18 cellular contexts compared by ENCODE assay signal in the genomic region with DNA sequence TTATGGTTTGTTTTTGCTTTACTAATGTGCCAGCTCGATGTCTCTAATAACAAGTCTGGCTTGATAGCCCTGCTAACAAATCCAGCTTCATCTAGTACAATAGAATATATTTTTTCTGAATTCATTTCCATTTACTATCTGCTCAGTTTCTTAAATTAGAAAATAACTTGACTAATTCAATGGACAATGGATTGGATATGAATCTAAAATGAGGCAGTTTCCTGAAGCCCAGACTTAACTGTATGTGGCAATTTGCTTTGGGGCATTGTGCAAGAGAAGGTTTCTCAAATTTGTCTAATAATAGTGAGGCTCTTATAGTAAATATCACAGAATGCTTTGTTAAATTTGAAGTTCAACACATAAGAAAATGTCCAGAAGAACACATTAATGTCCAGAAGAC.
"Had no signal": no experiment of that assay in that cellular context is flagged by ENCODE, and none has a peak within 500 bp of the region (broad histone marks: within the 10 kb centered on the region; RNA-seq: fewer than 3 reads in every experiment).

No MANE protein-coding gene starts in this region.

- H3K9me3 Mint-ChIP-seq: activated CD4-positive, alpha-beta memory T cell treated with anti-CD3 and anti-CD28 coated beads for 36 hours; activated naive CD8-positive, alpha-beta T cell treated with anti-CD3 and anti-CD28 coated beads, Interleukin-2, amount 10 ng/mL, durations not matched to agents 7 days and 5 days; nephron had no signal

- DNase-seq: activated CD4-positive, alpha-beta memory T cell treated with anti-CD3 and anti-CD28 coated beads for 36 hours; activated gamma-delta T cell treated with Interleukin-2 at 50 U/mL for 16 hours; activated naive CD8-positive, alpha-beta T cell treated with anti-CD3 and anti-CD28 coated beads, Interleukin-2, amount 10 ng/mL, durations not matched to agents 7 days and 5 days; activated T-cell treated with anti-CD3 and anti-CD28 coated beads, Interleukin-2, amount 50 U/mL, for 72 hours; colonic mucosa; effector CD4-positive, alpha-beta T cell; left lung; mesenchymal stem cell; occipital lobe; stimulated activated CD4-positive, alpha-beta T cell treated with anti-CD3 and anti-CD28 coated beads, Interleukin-2, amount 100 ng/mL, for 48 hours; stimulated activated naive CD4-positive, alpha-beta T cell treated with Interleukin-2 at 50 U/mL for 16 hours; T-helper 9 cell; upper lobe of right lung had no signal

- H3K27ac Mint-ChIP-seq: activated CD4-positive, alpha-beta memory T cell treated with anti-CD3 and anti-CD28 coated beads for 36 hours; activated naive CD8-positive, alpha-beta T cell treated with anti-CD3 and anti-CD28 coated beads, Interleukin-2, amount 10 ng/mL, durations not matched to agents 7 days and 5 days; activated T-cell treated with anti-CD3 and anti-CD28 coated beads, Interleukin-2, amount 50 U/mL, for 72 hours had no signal

- H3K36me3 Mint-ChIP-seq: activated CD4-positive, alpha-beta memory T cell treated with anti-CD3 and anti-CD28 coated beads for 36 hours; activated naive CD8-positive, alpha-beta T cell treated with anti-CD3 and anti-CD28 coated beads, Interleukin-2, amount 10 ng/mL, durations not matched to agents 7 days and 5 days had no signal

- H3K4me3 Mint-ChIP-seq: activated CD4-positive, alpha-beta memory T cell treated with anti-CD3 and anti-CD28 coated beads for 36 hours; activated naive CD8-positive, alpha-beta T cell treated with anti-CD3 and anti-CD28 coated beads, Interleukin-2, amount 10 ng/mL, durations not matched to agents 7 days and 5 days; activated T-cell treated with anti-CD3 and anti-CD28 coated beads, Interleukin-2, amount 50 U/mL, for 72 hours; nephron had no signal

- H3K4me1 ChIP-seq: ascending aorta, colonic mucosa, prostate gland, upper lobe of right lung had no signal

- H3K36me3 ChIP-seq: ascending aorta, colonic mucosa, left lung, prostate gland, upper lobe of right lung had no signal

- H3K9me3 ChIP-seq: ascending aorta, colonic mucosa, left lung, prostate gland, upper lobe of right lung had no signal

- ATAC-seq: activated T-cell treated with anti-CD3 and anti-CD28 coated beads, Interleukin-2, amount 50 U/mL, for 72 hours; left lung; sciatic nerve; upper lobe of right lung had no signal

- H3K27me3 Mint-ChIP-seq: activated CD4-positive, alpha-beta memory T cell treated with anti-CD3 and anti-CD28 coated beads for 36 hours; activated naive CD8-positive, alpha-beta T cell treated with anti-CD3 and anti-CD28 coated beads, Interleukin-2, amount 10 ng/mL, durations not matched to agents 7 days and 5 days had no signal

- H3K4me1 Mint-ChIP-seq: activated naive CD8-positive, alpha-beta T cell treated with anti-CD3 and anti-CD28 coated beads, Interleukin-2, amount 10 ng/mL, durations not matched to agents 7 days and 5 days had no signal

- H3K27ac ChIP-seq: ascending aorta, colonic mucosa, left lung, prostate gland, upper lobe of right lung, VCaP had no signal

- H3K27me3 ChIP-seq: ascending aorta, colonic mucosa, left lung, upper lobe of right lung had no signal

- H3K4me3 ChIP-seq: ascending aorta, colonic mucosa, left lung, prostate gland, upper lobe of right lung had no signal
